ENCODE assay signal across 23 cellular contexts in the genomic region with DNA sequence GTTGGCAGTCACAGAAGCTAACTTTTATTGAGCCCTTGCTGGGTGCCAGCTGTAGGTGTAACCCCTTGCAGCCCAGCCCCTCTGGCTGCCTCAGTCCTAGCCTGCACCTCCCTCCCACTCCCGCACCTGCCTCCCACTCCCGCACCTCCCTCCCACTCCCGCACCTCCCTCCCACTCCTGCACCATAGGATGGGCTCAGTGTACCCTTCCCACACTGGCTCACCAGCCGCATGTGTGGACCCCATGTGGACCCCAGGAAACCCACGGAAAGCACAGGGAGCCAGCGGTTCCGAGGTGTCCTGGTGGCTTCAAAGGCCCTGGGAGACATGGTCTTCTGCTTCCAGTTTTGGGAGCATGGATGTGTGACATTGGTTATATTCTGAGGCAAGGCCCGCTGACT.
A peak's percentile ranks its signal among the peaks of the same experiment; 100 is the strongest.
DNase-seq lines count a peak whose midpoint lies in the region; ATAC-seq and TF ChIP-seq lines count a peak whose summit lies in the region.
"Had no signal": no experiment of that assay in that cellular context is flagged by ENCODE, and none has a peak within 500 bp of the region (broad histone marks: within the 10 kb centered on the region; RNA-seq: fewer than 3 reads in every experiment).

No MANE protein-coding gene starts in this region.

- no peak for TF ChIP-seq CTCF in HEK293 (tag by site-specific recombination; IDR thresholded peaks at IDR 0.05)

- H3K4me3 ChIP-seq in HEK293 (ENCODE audit: low read depth, low read length), result no peak overlapping the region
- H3K4me3 ChIP-seq in neuronal stem cell (ENCODE audit: low read length in 2 of 2), result no peak overlapping the region
- H3K4me3 ChIP-seq: BLaER1, GM12878 had no signal

- no peak overlapping the region for H2BK120ac ChIP-seq in neuronal stem cell (ENCODE audit: low read depth, low read length)

- no peak overlapping the region for H2BK5ac ChIP-seq in neuronal stem cell (ENCODE audit: low read length)

- no peak overlapping the region for H2BK15ac ChIP-seq in neuronal stem cell (ENCODE audit: low read length)

- H2BK12ac ChIP-seq in neuronal stem cell (ENCODE audit: low read length), result no peak overlapping the region

- H3K14ac ChIP-seq in neuronal stem cell (ENCODE audit: low read length), result no peak overlapping the region

- peak overlapping the region; percentile 52 for H3K23ac ChIP-seq in neuronal stem cell (ENCODE audit: low read depth, low read length, poor library complexity)

- no peak overlapping the region for H4K91ac ChIP-seq in neuronal stem cell (ENCODE audit: low read depth, low read length, poor library complexity)

- H2AK5ac ChIP-seq in neuronal stem cell (ENCODE audit: low read depth, low read length), result no peak overlapping the region

- H3K4ac ChIP-seq in neuronal stem cell (ENCODE audit: low read length), result no peak overlapping the region

- peak overlapping the region; percentile 20 for H4K8ac ChIP-seq in neuronal stem cell (ENCODE audit: low read depth, low read length)

- peak; percentile 26 for DNase-seq in ecto neural progenitor cell (ENCODE audit: low spot score)
- DNase-seq in neuronal stem cell (ENCODE audit: low spot score), result no peak
- DNase-seq in stimulated activated CD4-positive, alpha-beta T cell treated with anti-CD3 and anti-CD28 coated beads, Interleukin-1b, Interleukin-23, amount 100 ng/mL, for 48 hours, result no peak
- DNase-seq: 8988T; ACHN; BE2C; C1 segment of cervical spinal cord; CD4-positive, alpha-beta memory T cell; CD4-positive, CD25-positive, alpha-beta regulatory T cell; CD8-positive, alpha-beta memory T cell; COR-L47; DMS 273 treated with DMSO at 0.1 percent for 48 hours; DMS153; DMS53; DMS79; DND-41; EL; GDM1 had no signal

- H3K27me3 ChIP-seq in neuronal stem cell (ENCODE audit: control insufficient read depth in 3 of 3, insufficient read depth in 3 of 3, low read depth in 1 of 3, low read length in 3 of 3), result no peaks in the 10 kb centered on the region
- H3K27me3 ChIP-seq: BE2C, BLaER1 had no signal

- H3K4me2 ChIP-seq in neuronal stem cell (ENCODE audit: insufficient read depth, low read length, poor library complexity, severe bottlenecking), result no peak overlapping the region
- H3K4me2 ChIP-seq: BLaER1 had no signal

- no peak overlapping the region for H3K27ac ChIP-seq in HEK293 (ENCODE audit: extremely low read depth, low read depth, low read length)
- H3K27ac ChIP-seq in neuronal stem cell (replicated peaks; ENCODE audit: low read length), result no peak overlapping the region
- H3K27ac ChIP-seq: BLaER1 had no signal

- no peaks in the 10 kb centered on the region for H3K36me3 ChIP-seq in HEK293 (ENCODE audit: control insufficient read depth in 2 of 2, insufficient read depth in 1 of 2, low read length in 2 of 2)
- no peaks in the 10 kb centered on the region for H3K36me3 ChIP-seq in neuronal stem cell (replicated peaks in 1 of 2; ENCODE audit: control insufficient read depth in 2 of 2, insufficient read depth in 2 of 2, low read length in 2 of 2)
- H3K36me3 ChIP-seq: BE2C, BLaER1 had no signal

- peak overlapping the region; percentile 15 for H3K18ac ChIP-seq in neuronal stem cell (ENCODE audit: low read length)

- no CpG with 5 or more reads among the region's 8 CpGs for WGBS in neuronal stem cell (ENCODE audit: extremely low coverage in 2 of 2, insufficient read length in 2 of 2, insufficient replicate concordance in 1 of 2), 2 donors

- no peak overlapping the region for H2AFZ ChIP-seq in neuronal stem cell (ENCODE audit: low read length)

- H3K79me1 ChIP-seq in neuronal stem cell (ENCODE audit: low read depth, low read length), result no peaks in the 10 kb centered on the region

- H3K4me1 ChIP-seq in HEK293 (ENCODE audit: control insufficient read depth, insufficient read depth, low read length), result no peaks in the 10 kb centered on the region
- peaks cover 0 to 13% of the 10 kb centered on the region in 2 donors for H3K4me1 ChIP-seq in neuronal stem cell (ENCODE audit: control insufficient read depth in 2 of 2, insufficient read depth in 1 of 2, low read depth in 1 of 2, low read length in 2 of 2)

- POLR2A ChIA-PET in HEK293 (lab: Yijun Ruan, JAX), result no interaction called here

- H3K9me3 ChIP-seq in HEK293 (ENCODE audit: control insufficient read depth, insufficient read depth, low read depth, low read length) (no peaks in the 10 kb centered on the region), neuronal stem cell (replicated peaks in 1 of 2; ENCODE audit: control insufficient read depth in 2 of 2, insufficient read depth in 1 of 2, low read depth in 1 of 2, low read length in 2 of 2) (no peaks in the 10 kb centered on the region)
- H3K9me3 ChIP-seq: BE2C, BLaER1 had no signal

- ATAC-seq in HG02623 (IDR thresholded peaks at IDR 0.05; ENCODE audit: unreplicated experiment), result no peak
- ATAC-seq in HG03196 (IDR thresholded peaks at IDR 0.05; ENCODE audit: unreplicated experiment), result no peak
- ATAC-seq: GM12878 had no signal

- H3K9ac ChIP-seq in neuronal stem cell (ENCODE audit: low read depth, low read length, poor library complexity), result no peak overlapping the region
- H3K9ac ChIP-seq: BLaER1 had no signal

- CTCF ChIA-PET in HEK293 (lab: Yijun Ruan, JAX), result no interaction called here

TF ChIP-seq in HEK293, 187 proteins besides CTCF, POLR2A, EP300 and RAD21:
- TF ChIP-seq EGR2 (tag by site-specific recombination; IDR thresholded peaks at IDR 0.05; ENCODE audit: low read depth) (peak; percentile 69; the same call in 1 of the 2 replicates), ZFHX2 (tag by site-specific recombination; conservative IDR thresholded peaks at IDR 0.05) (peak; percentile 72), ZNF707 (tag by site-specific recombination; IDR thresholded peaks at IDR 0.05) (no peak)
